18 cellular contexts compared by ENCODE assay signal in the genomic region with DNA sequence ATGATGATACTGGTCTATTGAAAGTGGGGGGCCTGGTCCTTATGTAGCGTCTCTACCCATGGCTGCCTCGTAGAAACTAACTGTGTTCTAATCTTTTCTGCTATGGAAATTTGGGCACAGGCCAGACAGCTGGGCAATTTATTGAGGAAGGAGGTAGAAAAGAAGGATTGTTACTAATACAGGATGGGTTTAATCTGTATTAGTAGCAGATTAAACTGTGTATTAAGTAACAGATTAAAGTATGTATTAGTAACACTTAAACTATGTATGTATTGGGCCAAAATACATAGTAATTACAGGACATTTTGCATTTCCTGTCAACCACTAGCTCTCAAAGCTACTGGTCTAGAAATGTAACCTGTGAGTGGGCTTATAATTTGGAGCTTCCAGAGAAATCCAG.
DNase-seq lines count a peak whose midpoint lies in the region; FAIRE-seq and TF ChIP-seq lines count a peak whose summit lies in the region.
"Had no signal": no experiment of that assay in that cellular context is flagged by ENCODE, and none has a peak within 500 bp of the region (broad histone marks: within the 10 kb centered on the region; RNA-seq: fewer than 3 reads in every experiment).

No MANE protein-coding gene starts in this region.

- H3K4me3 Mint-ChIP-seq in activated T-cell treated with anti-CD3 and anti-CD28 coated beads, Interleukin-2, amount 50 U/mL, for 24 hours = no peak overlapping the region
- no peak overlapping the region for H3K4me3 Mint-ChIP-seq in activated T-helper 1 cell treated with anti-CD3 and anti-CD28 coated beads, Interleukin-12 subunit alpha, Interleukin-12 subunit beta, Interleukin-2, Interleukin-4 antibody, amounts not matched to agents 30 ng/mL and 10 ng/mL and 1 ng/mL, durations not matched to agents 14 hours and 24 hours and 36 hours
- H3K4me3 Mint-ChIP-seq: activated B cell treated with CpG ODN at 0.5 μM for 24 hours, CD14-positive monocyte, endodermal cell, neural crest cell had no signal

- H3K9me3 ChIP-seq in DOHH2 (ENCODE audit: control insufficient read depth, insufficient read depth, low read length) (peaks cover 4% of the 10 kb centered on the region; the same call in 1 of the 2 replicates), OCI-LY7 (ENCODE audit: low read length) (peaks cover 16% of the 10 kb centered on the region; the same call in 1 of the 2 replicates), endothelial cell of umbilical vein (replicated peaks; ENCODE audit: control insufficient read depth, insufficient read depth, low read length) (no peaks in the 10 kb centered on the region)

- H3K36me3 Mint-ChIP-seq in activated T-cell treated with anti-CD3 and anti-CD28 coated beads, Interleukin-2, amount 50 U/mL, for 24 hours (ENCODE audit: low read depth) = peaks cover 6% of the 10 kb centered on the region
- H3K36me3 Mint-ChIP-seq in activated T-helper 1 cell treated with anti-CD3 and anti-CD28 coated beads, Interleukin-12 subunit alpha, Interleukin-12 subunit beta, Interleukin-2, Interleukin-4 antibody, amounts not matched to agents 30 ng/mL and 10 ng/mL and 1 ng/mL, durations not matched to agents 14 hours and 24 hours and 36 hours (ENCODE audit: low read depth) = peaks cover 2% of the 10 kb centered on the region

- H3K4me2 ChIP-seq in DOHH2 (ENCODE audit: low read length) = peak overlapping the region; percentile 57
- peak overlapping the region; percentile 0; the same call in 1 of the 2 replicates for H3K4me2 ChIP-seq in OCI-LY7 (ENCODE audit: low read length)
- H3K4me2 ChIP-seq in endothelial cell of umbilical vein (ENCODE audit: insufficient read depth, low read length) = peak overlapping the region; percentile 1
- H3K4me2 ChIP-seq: KMS-11 had no signal

- H3K4me1 Mint-ChIP-seq in activated T-cell treated with anti-CD3 and anti-CD28 coated beads, Interleukin-2, amount 50 U/mL, for 24 hours (ENCODE audit: low read depth) = no peaks in the 10 kb centered on the region
- no peaks in the 10 kb centered on the region for H3K4me1 Mint-ChIP-seq in activated T-helper 1 cell treated with anti-CD3 and anti-CD28 coated beads, Interleukin-12 subunit alpha, Interleukin-12 subunit beta, Interleukin-2, Interleukin-4 antibody, amounts not matched to agents 30 ng/mL and 10 ng/mL and 1 ng/mL, durations not matched to agents 14 hours and 24 hours and 36 hours (ENCODE audit: low read depth)
- H3K4me1 Mint-ChIP-seq: CD14-positive monocyte, neural crest cell had no signal

- DNase-seq in OCI-LY7 (ENCODE audit: low spot score) (no peak), endothelial cell of umbilical vein (ENCODE audit: low read depth, low spot score) (peak; percentile 74), renal cortical epithelial cell (ENCODE audit: low read depth) (peak; percentile 53), glomerular visceral epithelial cell (ENCODE audit: extremely low spot score) (no peak), hippocampal formation (lab: John Stamatoyannopoulos, UW) (no peak)
- DNase-seq in activated T-cell treated with anti-CD3 and anti-CD28 coated beads, Interleukin-2, amount 50 U/mL, for 24 hours = no peak
- DNase-seq in activated T-helper 1 cell treated with anti-CD3 and anti-CD28 coated beads, Interleukin-12 subunit alpha, Interleukin-12 subunit beta, Interleukin-2, Interleukin-4 antibody, amounts not matched to agents 30 ng/mL and 10 ng/mL and 1 ng/mL, durations not matched to agents 14 hours and 24 hours and 36 hours (ENCODE audit: low spot score) = no peak
- DNase-seq: activated B cell treated with CpG ODN at 0.5 μM for 24 hours, endodermal cell, NCI-H1436, NCI-H446 treated with DMSO at 0.1 percent for 48 hours had no signal

- TF ChIP-seq CTCF in DOHH2 (IDR thresholded peaks at IDR 0.05; ENCODE audit: low read depth, low read length, poor library complexity, severe bottlenecking) = no peak
- TF ChIP-seq CTCF in OCI-LY7 (conservative IDR thresholded peaks at IDR 0.05; ENCODE audit: low read length) = no peak
- no peak for TF ChIP-seq CTCF in endothelial cell of umbilical vein (IDR thresholded peaks at IDR 0.05; ENCODE audit: extremely low read depth in 1 of 2, insufficient read depth in 1 of 2, low read depth in 1 of 2, low read length in 2 of 2)

- dilution Hi-C loops in endothelial cell of umbilical vein (cut with MboI; ENCODE audit: extremely low pct_ligation_motif_present, low sequenced_read_pairs) = no loop called here

- intact Hi-C loops in OCI-LY7 (cut with micrococcal nuclease; ENCODE audit: unreplicated experiment) = no loop called here
- intact Hi-C loops in endothelial cell of umbilical vein (cut with micrococcal nuclease) = no loop called here
- intact Hi-C loops in activated T-helper 1 cell treated with anti-CD3 and anti-CD28 coated beads, Interleukin-12 subunit alpha, Interleukin-12 subunit beta, Interleukin-2, Interleukin-4 antibody, amounts not matched to agents 30 ng/mL and 10 ng/mL and 1 ng/mL, durations not matched to agents 14 hours and 24 hours and 36 hours (cut with micrococcal nuclease) = no loop called here

- H3K9me1 ChIP-seq in endothelial cell of umbilical vein (replicated peaks; ENCODE audit: control insufficient read depth, extremely low read depth, insufficient read depth, low read length) = no peaks in the 10 kb centered on the region

- H3K4me1 ChIP-seq in DOHH2 (ENCODE audit: control insufficient read depth, low read length) (peaks cover 58% of the 10 kb centered on the region), OCI-LY7 (ENCODE audit: insufficient read depth, low read length, poor library complexity, severe bottlenecking) (peaks cover 32% of the 10 kb centered on the region), endothelial cell of umbilical vein (ENCODE audit: control insufficient read depth, extremely low read depth, insufficient read depth, low read length) (peaks cover 11% of the 10 kb centered on the region)

- POLR2A ChIA-PET in OCI-LY7 (lab: Charles Lee) = no interaction called here
- POLR2A ChIA-PET in endothelial cell of umbilical vein (lab: Charles Lee) = no interaction called here

- FAIRE-seq in endothelial cell of umbilical vein (lab: Jason Lieb, UNC) = no peak
- FAIRE-seq: keratinocyte had no signal

- no peak overlapping the region for H3K9ac ChIP-seq in endothelial cell of umbilical vein (replicated peaks; ENCODE audit: extremely low read depth, insufficient read depth, low read length)
- H3K9ac ChIP-seq: KMS-11 had no signal

- no peak overlapping the region for H2AFZ ChIP-seq in OCI-LY7 (ENCODE audit: low read length)
- H2AFZ ChIP-seq in endothelial cell of umbilical vein (ENCODE audit: low read depth, low read length) = no peak overlapping the region

- no peak overlapping the region for H3K27ac Mint-ChIP-seq in activated T-cell treated with anti-CD3 and anti-CD28 coated beads, Interleukin-2, amount 50 U/mL, for 24 hours
- H3K27ac Mint-ChIP-seq in activated T-helper 1 cell treated with anti-CD3 and anti-CD28 coated beads, Interleukin-12 subunit alpha, Interleukin-12 subunit beta, Interleukin-2, Interleukin-4 antibody, amounts not matched to agents 30 ng/mL and 10 ng/mL and 1 ng/mL, durations not matched to agents 14 hours and 24 hours and 36 hours = no peak overlapping the region
- H3K27ac Mint-ChIP-seq: activated B cell treated with CpG ODN at 0.5 μM for 24 hours, CD14-positive monocyte, endodermal cell had no signal

- H3K27ac ChIP-seq in DOHH2 (ENCODE audit: low read depth, low read length) = peak overlapping the region; percentile 75
- H3K27ac ChIP-seq in OCI-LY7 (ENCODE audit: low read depth, low read length, poor library complexity, severe bottlenecking) = no peak overlapping the region
- H3K27ac ChIP-seq in endothelial cell of umbilical vein (ENCODE audit: insufficient read depth, low read depth, low read length) = no peak overlapping the region
- H3K27ac ChIP-seq: cardiac muscle cell, KMS-11, right atrium auricular region had no signal

- H4K20me1 ChIP-seq in DOHH2 (ENCODE audit: control insufficient read depth, insufficient read depth, low read depth, low read length) = no peaks in the 10 kb centered on the region
- H4K20me1 ChIP-seq in OCI-LY7 (ENCODE audit: insufficient read depth, low read length) = no peaks in the 10 kb centered on the region
- H4K20me1 ChIP-seq in endothelial cell of umbilical vein (replicated peaks; ENCODE audit: control insufficient read depth, extremely low read depth, insufficient read depth, low read length) = no peaks in the 10 kb centered on the region

- H3K9me2 ChIP-seq in DOHH2 (replicated peaks; ENCODE audit: control insufficient read depth, low read length) = no peaks in the 10 kb centered on the region
- H3K9me2 ChIP-seq in OCI-LY7 (ENCODE audit: insufficient read depth, low read length) = no peaks in the 10 kb centered on the region

- BruUV-seq in OCI-LY7 (replicated peaks; lab: Mats Ljungman, UMichigan) (no TSS peak), endothelial cell of umbilical vein (replicated peaks; lab: Mats Ljungman, UMichigan) (no TSS peak)

- CTCF ChIA-PET in OCI-LY7 (lab: Charles Lee; ENCODE audit: unreplicated experiment) (no interaction called here), endothelial cell of umbilical vein (lab: Charles Lee) (interaction anchor here (0.6 kb wide), 2 partner anchors 35 to 278 kb away, joined by 4 to 5 read pairs; no protein-coding TSS in a partner anchor)

- no peaks in the 10 kb centered on the region for H3K27me3 Mint-ChIP-seq in activated T-cell treated with anti-CD3 and anti-CD28 coated beads, Interleukin-2, amount 50 U/mL, for 24 hours
- no peaks in the 10 kb centered on the region for H3K27me3 Mint-ChIP-seq in activated T-helper 1 cell treated with anti-CD3 and anti-CD28 coated beads, Interleukin-12 subunit alpha, Interleukin-12 subunit beta, Interleukin-2, Interleukin-4 antibody, amounts not matched to agents 30 ng/mL and 10 ng/mL and 1 ng/mL, durations not matched to agents 14 hours and 24 hours and 36 hours (ENCODE audit: insufficient read depth)
- H3K27me3 Mint-ChIP-seq: activated B cell treated with CpG ODN at 0.5 μM for 24 hours had no signal

- 0 out of 2 replicates have a peak, but pooled peaks cover 2% of the 10 kb centered on the region for H3F3A ChIP-seq in DOHH2 (ENCODE audit: control insufficient read depth, insufficient read depth)

- peaks cover 3% of the 10 kb centered on the region for H3K9me3 Mint-ChIP-seq in activated T-cell treated with anti-CD3 and anti-CD28 coated beads, Interleukin-2, amount 50 U/mL, for 24 hours
- H3K9me3 Mint-ChIP-seq in activated T-helper 1 cell treated with anti-CD3 and anti-CD28 coated beads, Interleukin-12 subunit alpha, Interleukin-12 subunit beta, Interleukin-2, Interleukin-4 antibody, amounts not matched to agents 30 ng/mL and 10 ng/mL and 1 ng/mL, durations not matched to agents 14 hours and 24 hours and 36 hours = no peaks in the 10 kb centered on the region

- H3K27me3 ChIP-seq in DOHH2 (ENCODE audit: control insufficient read depth, low read length) (no peaks in the 10 kb centered on the region), endothelial cell of umbilical vein (ENCODE audit: control insufficient read depth in 2 of 2, insufficient read depth in 2 of 2, low read length in 2 of 2) (no peaks in the 10 kb centered on the region)
- H3K27me3 ChIP-seq: cardiac muscle cell, right atrium auricular region had no signal

- no peak for TF ChIP-seq POLR2A in endothelial cell of umbilical vein (IDR thresholded peaks at IDR 0.05; ENCODE audit: low read depth, low read length)

- H3K79me2 ChIP-seq in DOHH2 (ENCODE audit: control insufficient read depth, low read length) (peaks cover 75% of the 10 kb centered on the region), OCI-LY7 (ENCODE audit: insufficient read depth, low read depth, low read length) (peaks cover 8% of the 10 kb centered on the region; the same call in 1 of the 2 replicates), endothelial cell of umbilical vein (ENCODE audit: control insufficient read depth, insufficient read depth, low read length) (peaks cover 9% of the 10 kb centered on the region)

- H3K36me3 ChIP-seq in DOHH2 (ENCODE audit: control insufficient read depth, low read length) (peaks cover 27% of the 10 kb centered on the region), OCI-LY7 (ENCODE audit: insufficient read depth, low read length) (peaks cover 24% of the 10 kb centered on the region), endothelial cell of umbilical vein (ENCODE audit: control insufficient read depth in 2 of 2, extremely low read depth in 1 of 2, insufficient read depth in 2 of 2, low read length in 2 of 2) (no peaks in the 10 kb centered on the region)
- H3K36me3 ChIP-seq: cardiac muscle cell had no signal

- H3K4me3 ChIP-seq in DOHH2 (ENCODE audit: low read length) = peak overlapping the region; percentile 45
- H3K4me3 ChIP-seq in OCI-LY7 (ENCODE audit: low read depth, low read length, poor library complexity, severe bottlenecking) = no peak overlapping the region
- H3K4me3 ChIP-seq in endothelial cell of umbilical vein (replicated peaks in 1 of 3; ENCODE audit: insufficient read depth in 1 of 3, low read depth in 1 of 3, low read length in 3 of 3) = no peak overlapping the region
- H3K4me3 ChIP-seq: cardiac muscle cell, right atrium auricular region had no signal

Comparison
In these comparisons a context has a peak if more than half of its experiments do, and no peak if none do; other contexts are left out.
1. H3K4me2 ChIP-seq: peak in every context shown above with its lines; median percentile 57 in DOHH2; 1 in endothelial cell of umbilical vein; 0 in OCI-LY7.
2. DNase-seq: peak in endothelial cell of umbilical vein (single experiment) and renal cortical epithelial cell (single experiment); none in OCI-LY7 (single experiment), activated T-cell treated with anti-CD3 and anti-CD28 coated beads, Interleukin-2, amount 50 U/mL, for 24 hours (single experiment), glomerular visceral epithelial cell (single experiment), hippocampal formation (0 of 2) and activated T-helper 1 cell treated with anti-CD3 and anti-CD28 coated beads, Interleukin-12 subunit alpha, Interleukin-12 subunit beta, Interleukin-2, Interleukin-4 antibody, amounts not matched to agents 30 ng/mL and 10 ng/mL and 1 ng/mL, durations not matched to agents 14 hours and 24 hours and 36 hours (single experiment).